ENCODE assay signal across 8 cellular contexts in genomic region chr17:57852041-57852954, GRCh38. TPM values are rescaled to one million over a fixed set of nuclear protein-coding genes. Genes with fewer than 3 reads are reported as not detected.
DNase-seq lines count a peak whose midpoint lies in the region; ATAC-seq, FAIRE-seq and TF ChIP-seq lines count a peak whose summit lies in the region.

No MANE protein-coding gene starts in this region.

- H3K4me3 ChIP-seq in A549 = no peak overlapping the region
- no peak overlapping the region for H3K4me3 ChIP-seq in H7 (ENCODE audit: insufficient read depth, low read depth, low read length)

- FAIRE-seq in A549 (lab: Jason Lieb, UNC) = no peak

- no peaks in the 10 kb centered on the region for H3K27me3 Mint-ChIP-seq in nephron (ENCODE audit: low read depth)

- no peak for TF ChIP-seq EP300 in A549 (IDR thresholded peaks at IDR 0.05)

- H3K4me1 Mint-ChIP-seq in nephron = peaks cover 59% of the 10 kb centered on the region

- peak overlapping the region; percentile 91 to 99 (median 96) for H3K27ac Mint-ChIP-seq in nephron

- H3K9me3 ChIP-seq in A549 = no peaks in the 10 kb centered on the region

- H3K4me2 ChIP-seq in A549 = peak overlapping the region; percentile 92

- peak overlapping the region; percentile 84 to 88 (median 88) for H3K4me3 Mint-ChIP-seq in nephron

- peaks cover 2% of the 10 kb centered on the region for H3K36me3 ChIP-seq in H7 (replicated peaks; ENCODE audit: control insufficient read depth, insufficient read depth, low read length)

- H3K27ac ChIP-seq in A549 (peak overlapping the region; percentile 93), cingulate gyrus (ENCODE audit: low read depth, low read length) (peak overlapping the region; percentile 6)

- TF ChIP-seq RAD21 in A549 (conservative IDR thresholded peaks at IDR 0.05 in 1 of 2, IDR thresholded peaks at IDR 0.05 in 1 of 2) = no peak

- H3K9me3 Mint-ChIP-seq in nephron = no peaks in the 10 kb centered on the region

- DNase-seq in A549 (ENCODE audit: low read depth in 1 of 2, low spot score in 1 of 2) (no peak), H7 (peak; percentile 28), NCI-H748 treated with DMSO at 0.1 percent for 48 hours (lab: John Stamatoyannopoulos, UW) (no peak), NCI-H226 (no peak), NCI-H524 (lab: John Stamatoyannopoulos, UW) (no peak)

- H3K36me3 Mint-ChIP-seq in nephron (ENCODE audit: low read depth) = peaks cover 7% of the 10 kb centered on the region

- CTCF ChIA-PET in A549 (lab: Yijun Ruan, JAX) = interaction anchor here (0.8 to 48.7 kb wide), 12 partner anchors 8 to 261 kb away, joined by 3 to 1377 read pairs (median 79); partner anchors contain the start of genes CUEDC1, DYNLL2, SRSF1 and VEZF1

- no peak for TF ChIP-seq POLR2A in A549 (IDR thresholded peaks at IDR 0.05; ENCODE audit: low read length)

- ATAC-seq in A549 (no peak), HG02623 (IDR thresholded peaks at IDR 0.05; ENCODE audit: unreplicated experiment) (no peak)

- 88% methylated on average over 10 of the region's 10 CpGs for WGBS in A549 (ENCODE audit: missing lambda C conversion rate)

- POLR2A ChIA-PET in A549 (lab: Yijun Ruan, JAX) = interaction anchor here (0.6 to 3.3 kb wide), 4 partner anchors 8 to 155 kb away, joined by 3 to 35 read pairs (median 18); partner anchors contain the start of gene SRSF1

- TF ChIP-seq CTCF in A549 (IDR thresholded peaks at IDR 0.05) = no peak
- TF ChIP-seq CTCF in nephron (IDR thresholded peaks at IDR 0.05; ENCODE audit: unreplicated experiment in 3 of 3) = no peak

- peaks cover 44% of the 10 kb centered on the region for H3K4me1 ChIP-seq in A549

- H3K27me3 ChIP-seq in H7 (ENCODE audit: control insufficient read depth, insufficient read depth, low read length) = no peaks in the 10 kb centered on the region

TF ChIP-seq in A549, 52 proteins besides CTCF, POLR2A, EP300 and RAD21:
- no peak for TF ChIP-seq RNF2 (IDR thresholded peaks at IDR 0.05; ENCODE audit: borderline replicate concordance, low read depth)
- TF ChIP-seq JUN (IDR thresholded peaks at IDR 0.05) = no peak
- TF ChIP-seq MYC (IDR thresholded peaks at IDR 0.05; ENCODE audit: borderline replicate concordance, low read length) = no peak
- no peak for TF ChIP-seq HES2 (IDR thresholded peaks at IDR 0.05)
- TF ChIP-seq TP53 (CRISPR knock-in tag; IDR thresholded peaks at IDR 0.05) = no peak
- no peak for TF ChIP-seq MAX (IDR thresholded peaks at IDR 0.05)
- TF ChIP-seq KDM5A (IDR thresholded peaks at IDR 0.05) = no peak
- no peak for TF ChIP-seq HOXA7 (CRISPR knock-in tag; IDR thresholded peaks at IDR 0.05)
- no peak for TF ChIP-seq USF2 (IDR thresholded peaks at IDR 0.05)
- no peak for TF ChIP-seq JUNB (IDR thresholded peaks at IDR 0.05)
- no peak for TF ChIP-seq ELK1 (IDR thresholded peaks at IDR 0.05; ENCODE audit: low read depth, low read length)
- TF ChIP-seq PBX3 (IDR thresholded peaks at IDR 0.05) = no peak
- no peak for TF ChIP-seq MAZ (IDR thresholded peaks at IDR 0.05; ENCODE audit: borderline replicate concordance, low read depth, low read length)
- no peak for TF ChIP-seq SMC3 (IDR thresholded peaks at IDR 0.05)
- no peak for TF ChIP-seq MAFK (IDR thresholded peaks at IDR 0.05; ENCODE audit: partially characterized antibody)
- no peak for TF ChIP-seq RCOR1 (IDR thresholded peaks at IDR 0.05; ENCODE audit: low read depth, low read length)
- TF ChIP-seq CHD4 (IDR thresholded peaks at IDR 0.05; ENCODE audit: borderline replicate concordance) = no peak

RNA-seq across cellular contexts. Expression of gene MRPS23, which starts 2.5 kb away (rescaled TPM):
- polyA plus RNA-seq in A549 (2011; rRNA removed) (73.2 and 110 TPM in 2 replicates), A549 (2017; fragmentation: RNase III; extraction: RNeasy Plus Mini Kit Qiagen cat#74134 plus additional on column Dnase treatment) (140 to 164 TPM (median 153 TPM) in 3 replicates)
- polyA plus RNA-seq in A549 (2012; cell fraction: cytosol; rRNA removed) = 96.6 and 104 TPM in 2 replicates
- polyA plus RNA-seq in A549 (2012; cell fraction: nucleus; rRNA removed) = 45.7 and 49.9 TPM in 2 replicates
- 36.4 and 52.6 TPM in 2 replicates for polyA minus RNA-seq in A549 (2011; rRNA and poly(A)+ RNA removed)
- total RNA-seq in H7 (2014; rRNA removed; shearing (Covaris generic)) = 56.1 and 65.9 TPM in 2 replicates
